ENCODE assay signal across 27 cellular contexts in genomic region chr20:5811746-5812145, GRCh38.
"Had no signal": no experiment of that assay in that cellular context is flagged by ENCODE, and none has a peak within 500 bp of the region (broad histone marks: within the 10 kb centered on the region; RNA-seq: fewer than 3 reads in every experiment).

No MANE protein-coding gene starts in this region.

- FAIRE-seq: urothelium cell line had no signal

- H3K27ac ChIP-seq: stomach, suprapubic skin, testis, thoracic aorta, thyroid gland, tibial artery, tibial nerve, transverse colon, upper lobe of left lung, upper lobe of right lung, uterus, vagina had no signal

- H3K27me3 ChIP-seq: stomach, suprapubic skin, testis, thyroid gland, tibial artery, tibial nerve, transverse colon, upper lobe of left lung, upper lobe of right lung, uterus, vagina had no signal

- H3K4me1 ChIP-seq: stomach, suprapubic skin, testis, thyroid gland, tibial artery, tibial nerve, transverse colon, upper lobe of left lung, upper lobe of right lung, uterus, vagina had no signal

- ATAC-seq: stimulated activated effector memory CD8-positive, alpha-beta T cell treated with anti-CD3 and anti-CD28 coated beads, Interleukin-12 subunit alpha, Interleukin-12 subunit beta, amount 100 ng/mL, for 72 hours; stimulated activated memory B cell treated with anti-CD40 and anti-IgM and Interleukin-4, amounts not matched to agents 10 μg/mL and 1 μg/mL and 100 μg/mL, for 72 hours; stimulated activated naive B cell treated with anti-CD40 and anti-IgM and Interleukin-4, amounts not matched to agents 10 μg/mL and 1 μg/mL and 100 μg/mL, for 72 hours; stimulated activated naive CD8-positive, alpha-beta T cell treated with anti-CD3 and anti-CD28 coated beads, Interleukin-15, amount 100 ng/mL, for 72 hours; stimulated activated naive CD8-positive, alpha-beta T cell treated with anti-CD3 and anti-CD28 coated beads, Interleukin-15, Interleukin-2, amounts not matched to agents 100 U/mL and 50 U/mL, for 24 hours; upper lobe of right lung had no signal

- H3K4me3 ChIP-seq: stomach, suprapubic skin, testis, thoracic aorta, thyroid gland, tibial artery, tibial nerve, transverse colon, upper lobe of left lung, upper lobe of right lung, uterus, vagina had no signal

- H3K9me3 ChIP-seq: stomach, suprapubic skin, testis, thoracic aorta, thyroid gland, tibial artery, tibial nerve, transverse colon, upper lobe of left lung, upper lobe of right lung, uterus, vagina had no signal

- DNase-seq: stimulated activated CD4-positive, alpha-beta T cell treated with anti-CD3 and anti-CD28 coated beads, Interleukin-2, amount 100 ng/mL, for 48 hours; stimulated activated CD4-positive, alpha-beta T cell treated with anti-CD3 and anti-CD28 coated beads, Interleukin-4, amount 100 ng/mL, for 1 hour; stimulated activated CD4-positive, alpha-beta T cell treated with anti-CD3 and anti-CD28 coated beads, Interleukin-4, amount 100 ng/mL, for 24 hours; stimulated activated CD4-positive, alpha-beta T cell treated with anti-CD3 and anti-CD28 coated beads, Interleukin-4, amount 100 ng/mL, for 4 hours; stimulated activated CD8-positive, alpha-beta memory T cell treated with anti-CD3 and anti-CD28 coated beads, Interleukin-4, amount 100 ng/mL, for 48 hours; stimulated activated naive B cell treated with anti-CD40 and anti-IgM and Interleukin-4, amounts not matched to agents 10 μg/mL and 1 μg/mL and 100 μg/mL, for 72 hours; stimulated activated naive CD4-positive, alpha-beta T cell; stimulated activated naive CD4-positive, alpha-beta T cell treated with Interleukin-2 at 50 U/mL for 16 hours; stimulated activated naive CD8-positive, alpha-beta T cell treated with anti-CD3 and anti-CD28 coated beads, Interleukin-15, amount 100 ng/mL, for 72 hours; stimulated activated naive CD8-positive, alpha-beta T cell treated with anti-CD3 and anti-CD28 coated beads, Interleukin-15, Interleukin-2, amounts not matched to agents 100 U/mL and 50 U/mL, for 24 hours; stomach; substantia nigra; testis; thyroid gland; tibial artery; transverse colon; trophoblast cell; upper lobe of left lung; upper lobe of right lung; uterus had no signal

- H3K36me3 ChIP-seq: suprapubic skin, thoracic aorta, thyroid gland, tibial artery, tibial nerve, transverse colon, upper lobe of left lung, upper lobe of right lung, uterus, vagina had no signal
